Comparison of ENCODE assay signal across 10 cellular contexts in genomic region chr7:28749673-28750072, GRCh38.
"Had no signal": no experiment of that assay in that cellular context is flagged by ENCODE, and none has a peak within 500 bp of the region (broad histone marks: within the 10 kb centered on the region; RNA-seq: fewer than 3 reads in every experiment).

No MANE protein-coding gene starts in this region.

- DNase-seq: activated gamma-delta T cell; activated T-cell treated with anti-CD3 and anti-CD28 coated beads, Interleukin-2, amount 50 U/mL, for 4 hours; immature natural killer cell; mucosa of descending colon; stomach had no signal

- H3K4me3 ChIP-seq: lung, mucosa of descending colon, skin epidermis, stomach had no signal

- H3K27ac Mint-ChIP-seq: activated naive CD8-positive, alpha-beta T cell; immature natural killer cell had no signal

- H3K27ac ChIP-seq: stomach had no signal

- H3K9me3 ChIP-seq: mucosa of descending colon, stomach had no signal

- H3K27me3 ChIP-seq: stomach had no signal

- H3K4me1 Mint-ChIP-seq: immature natural killer cell had no signal

- H3K4me3 Mint-ChIP-seq: activated naive CD8-positive, alpha-beta T cell; activated T-cell treated with anti-CD3 and anti-CD28 coated beads, Interleukin-2, amount 50 U/mL, for 4 hours; immature natural killer cell; naive thymus-derived CD8-positive, alpha-beta T cell had no signal

- H3K27me3 Mint-ChIP-seq: activated naive CD8-positive, alpha-beta T cell had no signal

- H3K36me3 ChIP-seq: stomach had no signal

- H3K36me3 Mint-ChIP-seq: activated naive CD8-positive, alpha-beta T cell; immature natural killer cell; naive thymus-derived CD8-positive, alpha-beta T cell had no signal

- ATAC-seq: activated CD4-positive, CD25-positive, alpha-beta regulatory T cell treated with anti-CD3 and anti-CD28 coated beads, Interleukin-2, amount 50 U/mL, for 24 hours had no signal

- H3K9me3 Mint-ChIP-seq: immature natural killer cell; naive thymus-derived CD8-positive, alpha-beta T cell had no signal
